1 cellular context compared by ENCODE assay signal in genomic region chr12:116444590-116444943, GRCh38.
TF ChIP-seq lines count a peak whose summit lies in the region.

No MANE protein-coding gene starts in this region.

TF ChIP-seq in K562, 482 proteins besides CTCF, POLR2A, EP300 and RAD21 (continued from another document):
- 0 out of 2 replicates have a peak, but pooled peaks have one; percentile 40 for TF ChIP-seq MGA (IDR thresholded peaks at IDR 0.05)
- no peak for TF ChIP-seq ATF1 (CRISPR knock-in tag; IDR thresholded peaks at IDR 0.05)
- TF ChIP-seq ATF1 (tag; IDR thresholded peaks at IDR 0.05), result 0 out of 2 replicates have a peak, but pooled peaks have one; percentile 4
- no peak for TF ChIP-seq ZNF699 (CRISPR knock-in tag; IDR thresholded peaks at IDR 0.05; ENCODE audit: insufficient replicate concordance)
- TF ChIP-seq SNIP1 (IDR thresholded peaks at IDR 0.05; ENCODE audit: low read depth), result no peak
